In the genomic region with DNA sequence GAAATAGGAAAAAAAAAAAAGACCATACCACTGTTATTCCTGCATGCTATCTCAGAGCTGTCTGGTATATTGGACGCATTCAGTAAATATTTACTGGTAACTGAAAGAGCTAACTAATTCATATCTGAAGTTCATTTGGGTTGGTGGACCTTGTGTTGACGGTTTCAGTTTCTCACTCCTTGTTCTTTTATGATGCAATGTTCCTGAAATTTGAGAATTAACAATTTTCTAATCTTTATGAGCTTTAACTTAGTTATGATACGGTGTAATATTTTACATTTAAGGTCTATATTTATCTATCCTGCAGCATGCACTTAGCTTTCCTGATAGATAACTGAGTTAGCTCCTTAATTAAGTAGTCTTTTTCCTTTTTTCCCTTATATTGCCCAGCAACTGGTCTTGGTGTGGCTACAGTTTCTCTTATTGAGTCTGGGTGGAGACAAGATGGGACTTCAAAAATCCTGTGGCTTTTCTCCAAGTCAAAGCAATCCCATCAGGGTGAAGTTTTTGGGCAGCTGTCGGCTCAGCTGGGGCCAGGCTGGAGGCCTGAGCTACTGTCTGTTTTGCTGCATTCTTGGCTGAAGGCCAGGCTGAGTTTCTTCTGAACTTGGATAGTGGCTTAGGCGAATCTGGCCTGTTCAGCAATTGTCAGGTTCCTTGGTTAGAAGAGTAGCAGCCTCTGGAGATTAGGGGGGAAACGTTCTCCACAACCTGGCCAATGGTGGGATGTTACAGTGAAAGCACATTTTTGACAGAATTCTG, we compare ENCODE assay signal across 1 cellular context.
TF ChIP-seq lines count a peak whose summit lies in the region.

No MANE protein-coding gene starts in this region.

TF ChIP-seq in GM23338, 12 proteins besides CTCF, POLR2A, EP300 and RAD21 (continued from another document):
- TF ChIP-seq, protein P1, sequence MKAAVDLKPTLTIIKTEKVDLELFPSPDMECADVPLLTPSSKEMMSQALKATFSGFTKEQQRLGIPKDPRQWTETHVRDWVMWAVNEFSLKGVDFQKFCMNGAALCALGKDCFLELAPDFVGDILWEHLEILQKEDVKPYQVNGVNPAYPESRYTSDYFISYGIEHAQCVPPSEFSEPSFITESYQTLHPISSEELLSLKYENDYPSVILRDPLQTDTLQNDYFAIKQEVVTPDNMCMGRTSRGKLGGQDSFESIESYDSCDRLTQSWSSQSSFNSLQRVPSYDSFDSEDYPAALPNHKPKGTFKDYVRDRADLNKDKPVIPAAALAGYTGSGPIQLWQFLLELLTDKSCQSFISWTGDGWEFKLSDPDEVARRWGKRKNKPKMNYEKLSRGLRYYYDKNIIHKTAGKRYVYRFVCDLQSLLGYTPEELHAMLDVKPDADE (IDR thresholded peaks at IDR 0.05), result no peak
- TF ChIP-seq STAT1 (IDR thresholded peaks at IDR 0.05; ENCODE audit: unreplicated experiment) (no peak), EZH2 (IDR thresholded peaks at IDR 0.05; ENCODE audit: low read depth, unreplicated experiment) (no peak), JUNB (IDR thresholded peaks at IDR 0.05; ENCODE audit: unreplicated experiment) (no peak), ZNF114 (CRISPR knock-in tag; IDR thresholded peaks at IDR 0.05) (no peak), NANOG (IDR thresholded peaks at IDR 0.05; ENCODE audit: borderline replicate concordance) (no peak), POLR2AphosphoS5 (IDR thresholded peaks at IDR 0.05; ENCODE audit: low read depth) (no peak)
- TF ChIP-seq, protein P2, sequence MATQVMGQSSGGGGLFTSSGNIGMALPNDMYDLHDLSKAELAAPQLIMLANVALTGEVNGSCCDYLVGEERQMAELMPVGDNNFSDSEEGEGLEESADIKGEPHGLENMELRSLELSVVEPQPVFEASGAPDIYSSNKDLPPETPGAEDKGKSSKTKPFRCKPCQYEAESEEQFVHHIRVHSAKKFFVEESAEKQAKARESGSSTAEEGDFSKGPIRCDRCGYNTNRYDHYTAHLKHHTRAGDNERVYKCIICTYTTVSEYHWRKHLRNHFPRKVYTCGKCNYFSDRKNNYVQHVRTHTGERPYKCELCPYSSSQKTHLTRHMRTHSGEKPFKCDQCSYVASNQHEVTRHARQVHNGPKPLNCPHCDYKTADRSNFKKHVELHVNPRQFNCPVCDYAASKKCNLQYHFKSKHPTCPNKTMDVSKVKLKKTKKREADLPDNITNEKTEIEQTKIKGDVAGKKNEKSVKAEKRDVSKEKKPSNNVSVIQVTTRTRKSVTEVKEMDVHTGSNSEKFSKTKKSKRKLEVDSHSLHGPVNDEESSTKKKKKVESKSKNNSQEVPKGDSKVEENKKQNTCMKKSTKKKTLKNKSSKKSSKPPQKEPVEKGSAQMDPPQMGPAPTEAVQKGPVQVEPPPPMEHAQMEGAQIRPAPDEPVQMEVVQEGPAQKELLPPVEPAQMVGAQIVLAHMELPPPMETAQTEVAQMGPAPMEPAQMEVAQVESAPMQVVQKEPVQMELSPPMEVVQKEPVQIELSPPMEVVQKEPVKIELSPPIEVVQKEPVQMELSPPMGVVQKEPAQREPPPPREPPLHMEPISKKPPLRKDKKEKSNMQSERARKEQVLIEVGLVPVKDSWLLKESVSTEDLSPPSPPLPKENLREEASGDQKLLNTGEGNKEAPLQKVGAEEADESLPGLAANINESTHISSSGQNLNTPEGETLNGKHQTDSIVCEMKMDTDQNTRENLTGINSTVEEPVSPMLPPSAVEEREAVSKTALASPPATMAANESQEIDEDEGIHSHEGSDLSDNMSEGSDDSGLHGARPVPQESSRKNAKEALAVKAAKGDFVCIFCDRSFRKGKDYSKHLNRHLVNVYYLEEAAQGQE (IDR thresholded peaks at IDR 0.05; ENCODE audit: unreplicated experiment), result no peak
